1 cellular context compared by ENCODE assay signal in genomic region chr10:122143238-122143841, GRCh38.
A peak's percentile ranks its signal among the peaks of the same experiment; 100 is the strongest.
TF ChIP-seq lines count a peak whose summit lies in the region.

No MANE protein-coding gene starts in this region.

TF ChIP-seq in Ishikawa, 13 proteins besides CTCF, POLR2A, EP300 and RAD21 (continued from another document):
- TF ChIP-seq EGR1 (IDR thresholded peaks at IDR 0.05) (no peak; the same call in 1 of the 2 replicates), REST (IDR thresholded peaks at IDR 0.05; ENCODE audit: low read depth) (no peak), CEBPB (IDR thresholded peaks at IDR 0.05) (peak; percentile 96), USF1 (IDR thresholded peaks at IDR 0.05) (no peak), TAF1 (IDR thresholded peaks at IDR 0.05; ENCODE audit: low read depth) (no peak), TEAD4 (IDR thresholded peaks at IDR 0.05) (no peak), CREB1 (IDR thresholded peaks at IDR 0.05; ENCODE audit: low read depth) (no peak)
